Comparison of ENCODE assay signal across 13 cellular contexts in the genomic region with DNA sequence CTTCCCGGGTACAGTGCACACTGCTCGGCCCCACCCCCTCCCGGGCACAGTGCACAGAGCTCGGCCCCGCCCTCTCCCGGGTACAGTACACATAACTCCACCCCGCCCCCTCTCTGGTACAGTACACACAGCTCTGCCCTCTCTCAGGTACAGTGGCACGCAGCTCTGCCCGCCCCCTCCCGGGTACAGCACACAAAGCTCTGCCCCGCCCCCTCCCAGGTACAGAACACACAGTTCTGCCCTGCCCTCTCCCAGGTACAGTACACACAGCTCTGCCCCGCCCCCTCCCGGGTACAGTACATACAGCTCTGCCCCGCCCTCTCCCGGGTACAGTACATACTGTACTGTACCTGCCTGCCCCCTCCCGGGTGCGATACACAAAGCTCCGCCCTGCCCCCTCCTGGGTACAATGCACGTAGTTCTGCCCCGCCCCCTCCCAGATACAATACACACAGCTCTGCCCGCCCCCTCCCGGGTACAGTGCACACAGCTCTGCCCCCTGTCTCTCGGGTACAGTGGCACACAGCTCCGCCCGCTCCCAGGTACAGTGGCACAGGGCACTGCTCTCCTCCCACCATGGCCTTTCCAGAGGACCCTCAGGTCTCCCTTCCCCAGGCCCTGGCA. TPM values are rescaled to one million over a fixed set of nuclear protein-coding genes. Genes with fewer than 3 reads are reported as not detected.
DNase-seq lines count a peak whose midpoint lies in the region; ATAC-seq and TF ChIP-seq lines count a peak whose summit lies in the region.
"Had no signal": no experiment of that assay in that cellular context is flagged by ENCODE, and none has a peak within 500 bp of the region (broad histone marks: within the 10 kb centered on the region; RNA-seq: fewer than 3 reads in every experiment).

No MANE protein-coding gene starts in this region.

- H3K23ac ChIP-seq in mesenchymal stem cell (ENCODE audit: low read length in 2 of 2), result no peak overlapping the region

- H2BK12ac ChIP-seq in mesenchymal stem cell (ENCODE audit: low read length in 2 of 2), result no peak overlapping the region

- no peaks in the 10 kb centered on the region for H3K36me3 ChIP-seq in MM.1S (replicated peaks; ENCODE audit: insufficient read depth, low read length)
- no peaks in the 10 kb centered on the region for H3K36me3 ChIP-seq in mesenchymal stem cell (ENCODE audit: control insufficient read depth in 1 of 2, insufficient read depth in 2 of 2, low read depth in 1 of 2, low read length in 2 of 2)
- H3K36me3 ChIP-seq: adrenal gland, neutrophil had no signal

- H2BK120ac ChIP-seq in mesenchymal stem cell (ENCODE audit: low read depth, low read length), result no peak overlapping the region

- H4K91ac ChIP-seq in mesenchymal stem cell (ENCODE audit: low read length), result no peak overlapping the region

- peaks cover 18% of the 10 kb centered on the region for H3K27me3 Mint-ChIP-seq in T-helper 17 cell
- H3K27me3 Mint-ChIP-seq in activated T-cell treated with anti-CD3 and anti-CD28 coated beads, Interleukin-2, amount 50 U/mL, for 4 hours (ENCODE audit: low read depth), result peaks cover 9% of the 10 kb centered on the region

- H3K36me3 Mint-ChIP-seq in T-helper 17 cell (ENCODE audit: low read depth), result no peaks in the 10 kb centered on the region
- H3K36me3 Mint-ChIP-seq in activated T-cell treated with anti-CD3 and anti-CD28 coated beads, Interleukin-2, amount 50 U/mL, for 4 hours (ENCODE audit: insufficient read depth), result no peaks in the 10 kb centered on the region
- H3K36me3 Mint-ChIP-seq: CD8-positive, alpha-beta memory T cell had no signal

- TF ChIP-seq CTCF in C4-2B (conservative IDR thresholded peaks at IDR 0.05) (peak; percentile 67), MM.1S (IDR thresholded peaks at IDR 0.05; ENCODE audit: low read length) (0 out of 2 replicates have a peak, but pooled peaks have one; percentile 14)

- no peak for ATAC-seq in T-helper 17 cell
- ATAC-seq in activated T-cell treated with anti-CD3 and anti-CD28 coated beads, Interleukin-2, amount 50 U/mL, for 4 hours, result no peak

- 40% methylated on average over 17 of the region's 25 CpGs for WGBS in mesenchymal stem cell

- no peaks in the 10 kb centered on the region for H4K20me1 ChIP-seq in MM.1S (ENCODE audit: insufficient read depth, low read length)

- H3K79me2 ChIP-seq in MM.1S (ENCODE audit: low read length), result no peaks in the 10 kb centered on the region

- H3K79me1 ChIP-seq in mesenchymal stem cell (replicated peaks; ENCODE audit: low read length, poor library complexity, severe bottlenecking), result no peaks in the 10 kb centered on the region

- no peak overlapping the region for H4K8ac ChIP-seq in mesenchymal stem cell (ENCODE audit: low read length)

- H3K14ac ChIP-seq in mesenchymal stem cell (ENCODE audit: low read length in 2 of 2), result no peak overlapping the region

- H3K9me3 Mint-ChIP-seq in activated T-cell treated with anti-CD3 and anti-CD28 coated beads, Interleukin-2, amount 50 U/mL, for 4 hours, result no peaks in the 10 kb centered on the region

- H2AK5ac ChIP-seq in mesenchymal stem cell (ENCODE audit: low read length, severe bottlenecking), result no peak overlapping the region

- H3K4me2 ChIP-seq in MM.1S (ENCODE audit: low read depth, low read length) (peak overlapping the region; percentile 75), mesenchymal stem cell (ENCODE audit: low read length, poor library complexity, severe bottlenecking) (no peak overlapping the region)

- no peaks in the 10 kb centered on the region for H3K9me2 ChIP-seq in MM.1S (replicated peaks; ENCODE audit: insufficient read depth, low read length)

- no peak overlapping the region for H3K18ac ChIP-seq in mesenchymal stem cell (ENCODE audit: low read depth in 1 of 2, low read length in 2 of 2)

- H3F3A ChIP-seq in MM.1S (ENCODE audit: insufficient read depth, low read length), result peaks cover 7% of the 10 kb centered on the region; the same call in 1 of the 2 replicates

- H3K4me1 ChIP-seq in MM.1S (ENCODE audit: low read length) (0 out of 2 replicates have a peak, but pooled peaks cover 6% of the 10 kb centered on the region), mesenchymal stem cell (ENCODE audit: control insufficient read depth, insufficient read depth, low read depth, low read length) (no peaks in the 10 kb centered on the region)
- H3K4me1 ChIP-seq: adrenal gland had no signal

- H3K27me3 ChIP-seq in MM.1S (replicated peaks; ENCODE audit: insufficient read depth, low read length) (peaks cover 28% of the 10 kb centered on the region; the same call in 1 of the 2 replicates), mesenchymal stem cell (ENCODE audit: control insufficient read depth in 1 of 2, insufficient read depth in 1 of 2, low read length in 2 of 2) (peaks cover 7 to 41% of the 10 kb centered on the region in 2 experiments)
- H3K27me3 ChIP-seq: adrenal gland had no signal

- H3K27ac ChIP-seq in C4-2B (peak overlapping the region; percentile 19), MM.1S (ENCODE audit: low read length) (no peak overlapping the region), mesenchymal stem cell (ENCODE audit: low read length, poor library complexity, severe bottlenecking) (no peak overlapping the region)
- H3K27ac ChIP-seq: adrenal gland, neutrophil had no signal

- no peak overlapping the region for H2AFZ ChIP-seq in MM.1S (ENCODE audit: low read length)
- H2AFZ ChIP-seq in mesenchymal stem cell (ENCODE audit: low read depth, low read length), result no peak overlapping the region

- H2BK5ac ChIP-seq in mesenchymal stem cell (ENCODE audit: low read depth, low read length, poor library complexity, severe bottlenecking), result no peak overlapping the region

- H3K4me3 ChIP-seq in MM.1S (ENCODE audit: low read length) (peak overlapping the region; percentile 41), mesenchymal stem cell (ENCODE audit: insufficient read depth in 1 of 2, low read depth in 1 of 2, low read length in 2 of 2) (no peak overlapping the region)
- H3K4me3 ChIP-seq: adrenal gland had no signal

- no peak overlapping the region for H2BK15ac ChIP-seq in mesenchymal stem cell (ENCODE audit: low read depth, poor library complexity, severe bottlenecking)

- no peak overlapping the region for H3K4me3 Mint-ChIP-seq in T-helper 17 cell
- H3K4me3 Mint-ChIP-seq in activated T-cell treated with anti-CD3 and anti-CD28 coated beads, Interleukin-2, amount 50 U/mL, for 4 hours, result no peak overlapping the region
- H3K4me3 Mint-ChIP-seq: CD8-positive, alpha-beta memory T cell had no signal

- no peak overlapping the region for H3K4ac ChIP-seq in mesenchymal stem cell (ENCODE audit: low read depth in 1 of 2, low read length in 2 of 2)

- no peak overlapping the region for H3K27ac Mint-ChIP-seq in T-helper 17 cell
- H3K27ac Mint-ChIP-seq: CD8-positive, alpha-beta memory T cell had no signal

- H3K9me3 ChIP-seq in MM.1S (replicated peaks; ENCODE audit: insufficient read depth, low read length), result no peaks in the 10 kb centered on the region
- no peaks in the 10 kb centered on the region for H3K9me3 ChIP-seq in mesenchymal stem cell (ENCODE audit: control insufficient read depth, low read length)
- no peaks in the 10 kb centered on the region for H3K9me3 ChIP-seq in T-helper 17 cell (ENCODE audit: control insufficient read depth, low read length, poor library complexity, severe bottlenecking)
- H3K9me3 ChIP-seq: neutrophil had no signal

- H3K9ac ChIP-seq in MM.1S (ENCODE audit: low read length) (no peak overlapping the region), mesenchymal stem cell (ENCODE audit: low read length) (no peak overlapping the region)

- no peaks in the 10 kb centered on the region for H3K4me1 Mint-ChIP-seq in T-helper 17 cell
- no peaks in the 10 kb centered on the region for H3K4me1 Mint-ChIP-seq in activated T-cell treated with anti-CD3 and anti-CD28 coated beads, Interleukin-2, amount 50 U/mL, for 4 hours (ENCODE audit: low read depth)
- H3K4me1 Mint-ChIP-seq: CD8-positive, alpha-beta memory T cell had no signal

- peak; percentile 86 for DNase-seq in MM.1S
- DNase-seq in NCI-H82 treated with DMSO at 0.1 percent for 48 hours (lab: John Stamatoyannopoulos, UW; ENCODE audit: unreplicated experiment), result peak; percentile 59
- peak; percentile 46 for DNase-seq in kidney tubule cell (ENCODE audit: low spot score)
- no peak for DNase-seq in mesenchymal stem cell
- DNase-seq in T-helper 17 cell, result no peak
- DNase-seq in GM19240 (ENCODE audit: insufficient read length, low spot score), result no peak
- no peak for DNase-seq in activated T-cell treated with anti-CD3 and anti-CD28 coated beads, Interleukin-2, amount 50 U/mL, for 4 hours
- DNase-seq: adrenal gland; CD8-positive, alpha-beta memory T cell; T-helper 9 cell had no signal

RNA-seq across cellular contexts. Expression of a gene that starts 16.4 kb away (rescaled TPM):
- not detected for polyA plus RNA-seq in mesenchymal stem cell (2013, experiment 1 of 2)
- polyA plus RNA-seq in mesenchymal stem cell (2013, experiment 2 of 2), result not detected
- total RNA-seq in T-helper 17 cell, result not detected
- not detected for total RNA-seq in activated T-cell treated with anti-CD3 and anti-CD28 coated beads, Interleukin-2, amount 50 U/mL, for 4 hours
- total RNA-seq: adrenal gland; CD8-positive, alpha-beta memory T cell; fibroblast of villous mesenchyme had no signal
- polyA plus RNA-seq: adrenal gland; CD8-positive, alpha-beta memory T cell had no signal

Comparison
In these comparisons a context has a peak if more than half of its experiments do, and no peak if none do; other contexts are left out.
1. DNase-seq: peak in MM.1S (single experiment), NCI-H82 treated with DMSO at 0.1 percent for 48 hours (single experiment) and kidney tubule cell (single experiment); none in mesenchymal stem cell (single experiment), T-helper 17 cell (0 of 3), GM19240 (single experiment) and activated T-cell treated with anti-CD3 and anti-CD28 coated beads, Interleukin-2, amount 50 U/mL, for 4 hours (single experiment).